7 cellular contexts compared by ENCODE assay signal in the genomic region with DNA sequence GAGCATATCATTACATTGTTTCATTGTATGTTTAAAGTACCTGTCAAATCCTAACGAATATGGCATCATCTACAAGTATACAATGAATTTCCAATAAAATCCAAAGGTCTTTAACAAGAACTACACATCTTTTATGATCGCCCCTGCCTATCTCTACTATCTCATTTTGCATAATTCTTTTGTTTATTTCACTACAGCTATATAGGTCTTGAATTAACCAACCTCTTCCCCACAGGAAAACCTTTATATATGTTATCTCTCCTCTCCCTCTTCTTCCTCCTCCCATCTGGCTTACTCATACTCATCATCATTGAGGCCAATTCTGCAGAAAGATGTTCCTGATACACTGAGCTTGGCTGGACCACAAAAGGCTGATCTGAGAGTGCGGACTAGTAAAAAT.
"Had no signal": no experiment of that assay in that cellular context is flagged by ENCODE, and none has a peak within 500 bp of the region (broad histone marks: within the 10 kb centered on the region; RNA-seq: fewer than 3 reads in every experiment).

No MANE protein-coding gene starts in this region.

- DNase-seq: GM23248, GOT3, H7, KBM-7 had no signal

- H3K9me3 ChIP-seq: HAP-1 had no signal

- H3K36me3 ChIP-seq: HAP-1 had no signal

- FAIRE-seq: HepG2 had no signal

- H3K9ac ChIP-seq: GM23248 had no signal

- H2AFZ ChIP-seq: GM23248 had no signal

- H3K4me3 ChIP-seq: GM23248, HAP-1 had no signal

- ATAC-seq: HCT116, HepG2 had no signal
